In the genomic region with DNA sequence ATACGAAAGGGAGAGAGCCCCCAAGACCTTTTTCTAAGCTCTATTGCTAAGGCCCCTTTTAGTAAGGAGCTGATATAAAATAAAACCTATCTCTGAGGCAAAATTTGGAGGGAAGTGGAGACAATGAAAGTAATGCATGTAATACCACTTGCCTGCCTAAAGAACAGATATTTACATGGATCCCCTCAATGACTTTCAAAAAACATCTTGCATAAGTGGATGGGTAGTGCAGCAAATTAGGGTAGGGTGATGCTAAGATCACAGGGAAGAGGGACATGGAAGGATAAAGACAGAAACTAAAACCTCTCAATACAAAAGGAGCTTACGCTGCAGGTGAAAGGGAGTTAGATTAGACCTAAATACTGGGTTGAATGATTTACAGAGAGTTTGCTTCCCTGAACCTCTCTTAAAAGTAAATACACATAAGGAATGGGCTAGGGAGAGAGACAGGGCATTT, we compare ENCODE assay signal across 8 cellular contexts. TPM values are rescaled to one million over a fixed set of nuclear protein-coding genes. Genes with fewer than 3 reads are reported as not detected.
A peak's percentile ranks its signal among the peaks of the same experiment; 100 is the strongest.
DNase-seq lines count a peak whose midpoint lies in the region; TF ChIP-seq lines count a peak whose summit lies in the region.

No MANE protein-coding gene starts in this region.

- H3K4me2 ChIP-seq in PC-9, result peak overlapping the region; percentile 84

- no peaks in the 10 kb centered on the region for H3K79me2 ChIP-seq in PC-9 (ENCODE audit: low read depth)

- H3K27ac ChIP-seq in PC-9 (peak overlapping the region; percentile 12; the same call in 1 of the 2 replicates), epithelial cell of prostate (peak overlapping the region; percentile 90)

- peak overlapping the region; percentile 57 for H3K4me3 ChIP-seq in PC-9

- peaks cover 57% of the 10 kb centered on the region for H3F3A ChIP-seq in PC-9 (ENCODE audit: insufficient read depth, low read depth)

- DNase-seq in PC-9 (no peak), epithelial cell of prostate (ENCODE audit: low read depth, low spot score) (no peak), progenitor cell of endocrine pancreas (ENCODE audit: low spot score, unreplicated experiment) (no peak), activated gamma-delta T cell treated with Interleukin-2 at 50 U/mL for 16 hours (no peak), RKO (ENCODE audit: low spot score) (no peak), Ammon's horn (ENCODE audit: low spot score) (no peak)
- DNase-seq in stimulated activated CD4-positive, alpha-beta T cell treated with anti-CD3 and anti-CD28 coated beads, Interleukin-1b, Interleukin-23, amount 100 ng/mL, for 48 hours, result no peak

- H4K20me1 ChIP-seq in PC-9 (ENCODE audit: insufficient read depth), result 0 out of 2 replicates have a peak, but pooled peaks cover 7% of the 10 kb centered on the region

- H3K9me3 ChIP-seq in ES-I3 (ENCODE audit: control insufficient read depth, insufficient read depth, low read length) (no peaks in the 10 kb centered on the region), PC-9 (ENCODE audit: insufficient read depth, low read depth) (no peaks in the 10 kb centered on the region)

- H3K36me3 ChIP-seq in ES-I3 (ENCODE audit: insufficient read depth, low read length), result peaks cover 29% of the 10 kb centered on the region
- peaks cover 17% of the 10 kb centered on the region; the same call in 1 of the 2 replicates for H3K36me3 ChIP-seq in PC-9 (ENCODE audit: low read depth)

- H3K9me3 Mint-ChIP-seq in progenitor cell of endocrine pancreas (ENCODE audit: low read depth), result no peaks in the 10 kb centered on the region

- no peak overlapping the region for H2AFZ ChIP-seq in PC-9

- no peaks in the 10 kb centered on the region for H3K9me2 ChIP-seq in PC-9 (ENCODE audit: insufficient read depth)

- H3K9ac ChIP-seq in ES-I3 (ENCODE audit: low read depth, low read length), result peak overlapping the region; percentile 95

- POLR2A ChIA-PET in PC-9 (lab: Charles Lee; ENCODE audit: unreplicated experiment), result no interaction called here

- TF ChIP-seq CTCF in PC-9 (conservative IDR thresholded peaks at IDR 0.05), result no peak
- TF ChIP-seq CTCF in progenitor cell of endocrine pancreas (IDR thresholded peaks at IDR 0.05; ENCODE audit: unreplicated experiment), result no peak

- H3K27me3 Mint-ChIP-seq in progenitor cell of endocrine pancreas, result no peaks in the 10 kb centered on the region

- peaks cover 22% of the 10 kb centered on the region for H3K36me3 Mint-ChIP-seq in progenitor cell of endocrine pancreas (ENCODE audit: insufficient read depth)

- H3K4me1 ChIP-seq in ES-I3 (ENCODE audit: insufficient read depth, low read length) (no peaks in the 10 kb centered on the region), PC-9 (replicated peaks; ENCODE audit: insufficient read depth) (no peaks in the 10 kb centered on the region)

- H3K4me3 Mint-ChIP-seq in progenitor cell of endocrine pancreas (ENCODE audit: low read depth), result peak overlapping the region; percentile 92

- BruUV-seq in PC-9 (replicated peaks; lab: Mats Ljungman, UMichigan), result no TSS peak

- H3K27ac Mint-ChIP-seq in progenitor cell of endocrine pancreas, result peak overlapping the region; percentile 95

- intact Hi-C loops in PC-9 (cut with micrococcal nuclease; ENCODE audit: unreplicated experiment), result no loop called here

- no peaks in the 10 kb centered on the region for H3K27me3 ChIP-seq in PC-9 (ENCODE audit: insufficient read depth, low read depth)

- CTCF ChIA-PET in PC-9 (lab: Charles Lee), result no interaction called here

- peaks cover 16% of the 10 kb centered on the region for H3K4me1 Mint-ChIP-seq in progenitor cell of endocrine pancreas (ENCODE audit: low read depth)

RNA-seq across cellular contexts. Expression of a gene that starts 1.1 kb away (rescaled TPM):
- total RNA-seq in PC-9 (2021) (4.1 and 4.5 TPM in 2 replicates), progenitor cell of endocrine pancreas (34.4 and 35.0 TPM in 2 replicates)

RNA-seq across cellular contexts. Expression of a gene that starts 9.0 kb away (rescaled TPM):
- total RNA-seq in PC-9 (2021) (60.6 and 73.7 TPM in 2 replicates), progenitor cell of endocrine pancreas (81.2 and 89.3 TPM in 2 replicates)

RNA-seq across cellular contexts. Expression of a gene that starts 9.3 kb away (rescaled TPM):
- total RNA-seq in PC-9 (2021), result 32.9 and 33.1 TPM in 2 replicates
- 49.6 and 56.7 TPM in 2 replicates for total RNA-seq in progenitor cell of endocrine pancreas

RNA-seq across cellular contexts. Expression of a gene that starts 22.8 kb away (rescaled TPM):
- total RNA-seq in PC-9 (2021) (57.5 and 69.8 TPM in 2 replicates), progenitor cell of endocrine pancreas (98.0 and 106 TPM in 2 replicates)

RNA-seq across cellular contexts. Expression of a gene that starts 30.0 kb away (rescaled TPM):
- total RNA-seq in PC-9 (2021) (114 and 136 TPM in 2 replicates), progenitor cell of endocrine pancreas (101 and 105 TPM in 2 replicates)
